Comparison of ENCODE assay signal across 8 cellular contexts in the genomic region with DNA sequence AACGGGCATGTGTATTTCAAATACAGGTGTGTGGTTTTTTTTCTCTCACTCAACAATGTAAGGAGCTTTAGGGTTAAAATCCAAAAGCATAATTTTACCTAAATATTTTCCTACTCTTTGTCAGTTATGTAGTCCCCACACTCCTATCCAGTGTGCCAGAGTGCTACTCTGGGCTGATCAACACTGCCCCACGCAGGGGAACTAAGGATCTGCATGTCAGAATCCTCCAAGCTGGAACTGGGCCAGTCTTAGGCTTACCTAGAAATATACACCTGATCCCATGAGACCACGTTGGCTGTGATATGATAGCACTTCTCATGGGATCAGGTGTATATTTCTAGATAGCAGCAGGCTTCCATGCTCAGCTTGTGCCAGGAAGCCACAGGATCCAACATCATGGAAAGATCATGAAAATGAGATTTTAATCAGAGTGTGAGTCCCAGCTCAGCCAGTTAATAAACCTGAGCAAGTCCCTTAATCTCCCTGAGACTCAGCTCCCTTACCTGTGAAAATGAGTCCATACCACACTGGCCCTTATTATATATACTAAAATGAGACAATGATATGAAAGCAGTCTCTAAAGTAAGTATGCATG. TPM values are rescaled to one million over a fixed set of nuclear protein-coding genes. Genes with fewer than 3 reads are reported as not detected.
DNase-seq lines count a peak whose midpoint lies in the region; ATAC-seq and TF ChIP-seq lines count a peak whose summit lies in the region.

No MANE protein-coding gene starts in this region.

- H3K4me1 Mint-ChIP-seq in activated T-helper 17 cell treated with anti-CD3 and anti-CD28 coated beads, Interleukin-2, amount 50 U/mL, for 72 hours, result no peaks in the 10 kb centered on the region

- no peaks in the 10 kb centered on the region for H3K36me3 ChIP-seq in kidney epithelial cell (ENCODE audit: control insufficient read depth, insufficient read depth, low read length)

- H3K4me3 ChIP-seq in kidney epithelial cell (ENCODE audit: low read depth, low read length), result no peak overlapping the region

- DNase-seq in COR-L47 (lab: John Stamatoyannopoulos, UW), result peak; percentile 53
- DNase-seq in NCI-H748 (lab: John Stamatoyannopoulos, UW; ENCODE audit: unreplicated experiment), result peak; percentile 86
- no peak for DNase-seq in kidney epithelial cell (ENCODE audit: low read depth)
- DNase-seq in kidney glomerular epithelial cell (lab: John Stamatoyannopoulos, UW), result no peak
- no peak for DNase-seq in occipital lobe (lab: John Stamatoyannopoulos, UW)

- no peaks in the 10 kb centered on the region for H3K27me3 Mint-ChIP-seq in activated T-helper 17 cell treated with anti-CD3 and anti-CD28 coated beads, Interleukin-2, amount 50 U/mL, for 72 hours

- no peak overlapping the region for H3K27ac Mint-ChIP-seq in activated T-helper 17 cell treated with anti-CD3 and anti-CD28 coated beads, Interleukin-2, amount 50 U/mL, for 72 hours

- no peaks in the 10 kb centered on the region for H3K36me3 Mint-ChIP-seq in activated T-helper 17 cell treated with anti-CD3 and anti-CD28 coated beads, Interleukin-2, amount 50 U/mL, for 72 hours (ENCODE audit: low read depth)

- H3K9me3 Mint-ChIP-seq in activated T-helper 17 cell treated with anti-CD3 and anti-CD28 coated beads, Interleukin-2, amount 50 U/mL, for 72 hours, result no peaks in the 10 kb centered on the region

- TF ChIP-seq CTCF in kidney epithelial cell (IDR thresholded peaks at IDR 0.05; ENCODE audit: insufficient read depth, low read length, poor library complexity, severe bottlenecking), result peak; percentile 59

- no peak overlapping the region for H3K4me3 Mint-ChIP-seq in activated T-helper 17 cell treated with anti-CD3 and anti-CD28 coated beads, Interleukin-2, amount 50 U/mL, for 72 hours

- ATAC-seq in GM19035 (IDR thresholded peaks at IDR 0.05; ENCODE audit: unreplicated experiment) (peak; percentile 52), HG03342 (IDR thresholded peaks at IDR 0.05; ENCODE audit: unreplicated experiment) (peak; percentile 80)
- peak; percentile 64 for ATAC-seq in activated T-helper 17 cell treated with anti-CD3 and anti-CD28 coated beads, Interleukin-2, amount 50 U/mL, for 72 hours (replicated peaks)

- H3K27me3 ChIP-seq in kidney epithelial cell (ENCODE audit: control insufficient read depth, insufficient read depth, low read length), result no peaks in the 10 kb centered on the region

RNA-seq across cellular contexts. Expression of gene CCDC141, which starts 29.7 kb away (rescaled TPM):
- total RNA-seq in activated T-helper 17 cell treated with anti-CD3 and anti-CD28 coated beads, Interleukin-2, amount 50 U/mL, for 72 hours, result 1 to 10 TPM; 1.9 to 2.1 TPM
- total RNA-seq in kidney epithelial cell, result not detected in 2 replicates
- total RNA-seq in occipital lobe, result 1.4 TPM

Comparison
In these comparisons a context has a peak if more than half of its experiments do, and no peak if none do; other contexts are left out.
1. DNase-seq: peak in COR-L47 (single experiment) and NCI-H748 (single experiment); none in kidney epithelial cell (single experiment), kidney glomerular epithelial cell (single experiment) and occipital lobe (single experiment).
2. Peak in every context shown above with its lines, with median percentiles within 50 percentile points of each other: ATAC-seq.